Comparison of ENCODE assay signal across 21 cellular contexts in genomic region chr1:54851928-54852524, GRCh38. TPM values are rescaled to one million over a fixed set of nuclear protein-coding genes. Genes with fewer than 3 reads are reported as not detected.
DNase-seq lines count a peak whose midpoint lies in the region; ATAC-seq and TF ChIP-seq lines count a peak whose summit lies in the region.
"Had no signal": no experiment of that assay in that cellular context is flagged by ENCODE, and none has a peak within 500 bp of the region (broad histone marks: within the 10 kb centered on the region; RNA-seq: fewer than 3 reads in every experiment).

No MANE protein-coding gene starts in this region.

- no peaks in the 10 kb centered on the region for H3K9me3 Mint-ChIP-seq in activated CD8-positive, alpha-beta memory T cell treated with anti-CD3 and anti-CD28 coated beads, Interleukin-2, amount 10 ng/mL, durations not matched to agents 7 days and 5 days (ENCODE audit: low read depth)
- H3K9me3 Mint-ChIP-seq: IgD-negative memory B cell had no signal

- no peak overlapping the region for H2AFZ ChIP-seq in mesenchymal stem cell (ENCODE audit: low read depth, low read length)

- peak overlapping the region; percentile 67 for H3K27ac ChIP-seq in mesenchymal stem cell (ENCODE audit: low read length, poor library complexity, severe bottlenecking)
- H3K27ac ChIP-seq in suprapubic skin, result peak overlapping the region; percentile 70
- peak overlapping the region in 2 of 4 donors; percentile 62 to 71 for H3K27ac ChIP-seq in tibial nerve
- H3K27ac ChIP-seq: 22Rv1, BLaER1 had no signal

- peaks cover 40% of the 10 kb centered on the region for H3K36me3 Mint-ChIP-seq in activated CD8-positive, alpha-beta memory T cell treated with anti-CD3 and anti-CD28 coated beads, Interleukin-2, amount 10 ng/mL, durations not matched to agents 7 days and 5 days
- H3K36me3 Mint-ChIP-seq in T-helper 17 cell (ENCODE audit: low read depth), result no peaks in the 10 kb centered on the region

- CTCF ChIA-PET in activated CD8-positive, alpha-beta memory T cell treated with anti-CD3 and anti-CD28 coated beads, Interleukin-2, amount 10 ng/mL, durations not matched to agents 7 days and 5 days (lab: Charles Lee), result no interaction called here

- H3K27me3 Mint-ChIP-seq in activated CD8-positive, alpha-beta memory T cell treated with anti-CD3 and anti-CD28 coated beads, Interleukin-2, amount 10 ng/mL, durations not matched to agents 7 days and 5 days, result no peaks in the 10 kb centered on the region
- H3K27me3 Mint-ChIP-seq in T-helper 17 cell, result no peaks in the 10 kb centered on the region
- H3K27me3 Mint-ChIP-seq: IgD-negative memory B cell had no signal

- no peak overlapping the region for H2BK5ac ChIP-seq in mesenchymal stem cell (ENCODE audit: low read depth, low read length, poor library complexity, severe bottlenecking)

- H3K36me3 ChIP-seq in mesenchymal stem cell (ENCODE audit: control insufficient read depth in 1 of 2, insufficient read depth in 2 of 2, low read depth in 1 of 2, low read length in 2 of 2) (peaks cover 54 to 72% of the 10 kb centered on the region in 2 experiments), suprapubic skin (peaks cover 45% of the 10 kb centered on the region), tibial nerve (peaks cover 0 to 94% (median 0%) of the 10 kb centered on the region in 3 donors)
- H3K36me3 ChIP-seq: BLaER1 had no signal

- WGBS in mesenchymal stem cell, result 95% methylated on average over 16 of the region's 17 CpGs
- 76% methylated on average over 17 of the region's 17 CpGs for WGBS in suprapubic skin
- 74 to 83% methylated on average over 8 to 17 of the region's 17 CpGs for WGBS in tibial nerve, 2 donors

- H3K23ac ChIP-seq in mesenchymal stem cell (ENCODE audit: low read length in 2 of 2), result no peak overlapping the region

- no peak for ATAC-seq in activated CD8-positive, alpha-beta memory T cell treated with anti-CD3 and anti-CD28 coated beads, Interleukin-2, amount 10 ng/mL, durations not matched to agents 7 days and 5 days
- ATAC-seq in T-helper 17 cell, result no peak
- ATAC-seq: CD8-positive, alpha-beta T cell had no signal

- H3K4me3 ChIP-seq in choroid plexus epithelial cell (ENCODE audit: low read depth, low read length), result no peak overlapping the region
- no peak overlapping the region for H3K4me3 ChIP-seq in mesenchymal stem cell (ENCODE audit: insufficient read depth in 1 of 2, low read depth in 1 of 2, low read length in 2 of 2)
- H3K4me3 ChIP-seq in suprapubic skin, result no peak overlapping the region
- no peak overlapping the region for H3K4me3 ChIP-seq in tibial nerve
- H3K4me3 ChIP-seq: BLaER1 had no signal

- H2BK120ac ChIP-seq in mesenchymal stem cell (ENCODE audit: low read depth, low read length), result no peak overlapping the region

- H2BK15ac ChIP-seq in mesenchymal stem cell (ENCODE audit: low read depth, poor library complexity, severe bottlenecking), result no peak overlapping the region

- TF ChIP-seq EP300 in suprapubic skin (IDR thresholded peaks at IDR 0.05) (no peak), tibial nerve (IDR thresholded peaks at IDR 0.05) (no peak)

- peak; percentile 32 for DNase-seq in activated CD8-positive, alpha-beta memory T cell treated with anti-CD3 and anti-CD28 coated beads, Interleukin-2, amount 50 U/mL, for 48 hours
- DNase-seq in activated CD8-positive, alpha-beta memory T cell treated with anti-CD3 and anti-CD28 coated beads, Interleukin-2, amount 10 ng/mL, durations not matched to agents 7 days and 5 days, result no peak
- DNase-seq in choroid plexus epithelial cell (ENCODE audit: low read depth), result peak; percentile 31
- no peak for DNase-seq in mesenchymal stem cell
- peak in 1 of 2 donors; percentile 48 for DNase-seq in suprapubic skin (ENCODE audit: low spot score in 2 of 2)
- no peak for DNase-seq in tibial nerve (ENCODE audit: low spot score in 2 of 2)
- no peak for DNase-seq in T-helper 17 cell
- no peak for DNase-seq in NCI-H2081 treated with DMSO at 0.1 percent for 48 hours (lab: John Stamatoyannopoulos, UW)
- DNase-seq: CD8-positive, alpha-beta T cell; DND-41; H7; NCI-H1105 treated with DMSO at 0.1 percent for 48 hours; NCI-H1694 treated with DMSO at 0.1 percent for 48 hours; NCI-H446; NCI-H748 treated with DMSO at 0.1 percent for 48 hours; OCI-M1; RPMI8226 had no signal

- H4K8ac ChIP-seq in mesenchymal stem cell (ENCODE audit: low read length), result no peak overlapping the region

- H3K27me3 ChIP-seq in mesenchymal stem cell (ENCODE audit: control insufficient read depth in 1 of 2, insufficient read depth in 1 of 2, low read length in 2 of 2) (no peaks in the 10 kb centered on the region), suprapubic skin (no peaks in the 10 kb centered on the region), tibial nerve (no peaks in the 10 kb centered on the region)
- H3K27me3 ChIP-seq: BLaER1 had no signal

- peak overlapping the region; percentile 11 for H2AK5ac ChIP-seq in mesenchymal stem cell (ENCODE audit: low read length, severe bottlenecking)

- peaks cover 25% of the 10 kb centered on the region for H3K79me1 ChIP-seq in mesenchymal stem cell (replicated peaks; ENCODE audit: low read length, poor library complexity, severe bottlenecking)

- no peak overlapping the region for H2BK12ac ChIP-seq in mesenchymal stem cell (ENCODE audit: low read length in 2 of 2)

- TF ChIP-seq CTCF in choroid plexus epithelial cell (conservative IDR thresholded peaks at IDR 0.05; ENCODE audit: low read depth, low read length) (no peak), suprapubic skin (IDR thresholded peaks at IDR 0.05) (no peak), tibial nerve (IDR thresholded peaks at IDR 0.05) (no peak)

- H3K4me1 Mint-ChIP-seq in activated CD8-positive, alpha-beta memory T cell treated with anti-CD3 and anti-CD28 coated beads, Interleukin-2, amount 10 ng/mL, durations not matched to agents 7 days and 5 days, result no peaks in the 10 kb centered on the region
- H3K4me1 Mint-ChIP-seq in T-helper 17 cell, result no peaks in the 10 kb centered on the region
- H3K4me1 Mint-ChIP-seq: IgD-negative memory B cell had no signal

- TF ChIP-seq POLR2A in suprapubic skin (IDR thresholded peaks at IDR 0.05), result no peak
- no peak for TF ChIP-seq POLR2A in tibial nerve (IDR thresholded peaks at IDR 0.05)

- H3K14ac ChIP-seq in mesenchymal stem cell (ENCODE audit: low read length in 2 of 2), result no peak overlapping the region

- no peak overlapping the region for H4K91ac ChIP-seq in mesenchymal stem cell (ENCODE audit: low read length)

- H3K4me3 Mint-ChIP-seq in activated CD8-positive, alpha-beta memory T cell treated with anti-CD3 and anti-CD28 coated beads, Interleukin-2, amount 10 ng/mL, durations not matched to agents 7 days and 5 days, result no peak overlapping the region
- H3K4me3 Mint-ChIP-seq in T-helper 17 cell, result no peak overlapping the region
- H3K4me3 Mint-ChIP-seq: CD8-positive, alpha-beta T cell; IgD-negative memory B cell had no signal

- no peak overlapping the region for H3K9ac ChIP-seq in mesenchymal stem cell (ENCODE audit: low read length)
- H3K9ac ChIP-seq: BLaER1 had no signal

- H3K4me1 ChIP-seq in mesenchymal stem cell (ENCODE audit: control insufficient read depth, insufficient read depth, low read depth, low read length) (peaks cover 56% of the 10 kb centered on the region), suprapubic skin (peaks cover 37% of the 10 kb centered on the region), tibial nerve (peaks cover 0 to 22% (median 4%) of the 10 kb centered on the region in 4 donors)
- H3K4me1 ChIP-seq: BLaER1 had no signal

- H3K9me3 ChIP-seq in mesenchymal stem cell (ENCODE audit: control insufficient read depth, low read length) (no peaks in the 10 kb centered on the region), suprapubic skin (no peaks in the 10 kb centered on the region), tibial nerve (no peaks in the 10 kb centered on the region), T-helper 17 cell (ENCODE audit: control insufficient read depth, low read length, poor library complexity, severe bottlenecking) (no peaks in the 10 kb centered on the region)
- H3K9me3 ChIP-seq: BLaER1 had no signal

- no peak overlapping the region for H3K4me2 ChIP-seq in mesenchymal stem cell (ENCODE audit: low read length, poor library complexity, severe bottlenecking)
- H3K4me2 ChIP-seq: BLaER1 had no signal

- H3K27ac Mint-ChIP-seq in activated CD8-positive, alpha-beta memory T cell treated with anti-CD3 and anti-CD28 coated beads, Interleukin-2, amount 10 ng/mL, durations not matched to agents 7 days and 5 days, result no peak overlapping the region
- no peak overlapping the region for H3K27ac Mint-ChIP-seq in T-helper 17 cell
- H3K27ac Mint-ChIP-seq: CD8-positive, alpha-beta T cell; IgD-negative memory B cell had no signal

- H3K18ac ChIP-seq in mesenchymal stem cell (ENCODE audit: low read depth in 1 of 2, low read length in 2 of 2), result no peak overlapping the region

- no peak overlapping the region for H3K4ac ChIP-seq in mesenchymal stem cell (ENCODE audit: low read depth in 1 of 2, low read length in 2 of 2)

RNA-seq across cellular contexts. Expression of gene DHCR24, which starts 35.0 kb away (rescaled TPM):
- 100 to 1,000 TPM; 121 to 187 TPM for total RNA-seq in activated CD8-positive, alpha-beta memory T cell treated with anti-CD3 and anti-CD28 coated beads, Interleukin-2, amount 10 ng/mL, durations not matched to agents 7 days and 5 days
- polyA plus RNA-seq in mesenchymal stem cell (2013, experiment 1 of 2), result 136 TPM
- 139 TPM for polyA plus RNA-seq in mesenchymal stem cell (2013, experiment 2 of 2)
- total RNA-seq in suprapubic skin, result 100 to 1,000 TPM; 167 to 525 (median 389) TPM
- 100 to 1,000 TPM; 148 to 231 (median 219) TPM for total RNA-seq in tibial nerve
- 1 to 10 TPM; 1.6 to 2.8 TPM for total RNA-seq in T-helper 17 cell

RNA-seq across cellular contexts. Expression of gene TTC22, which starts 50.9 kb away (rescaled TPM):
- total RNA-seq in activated CD8-positive, alpha-beta memory T cell treated with anti-CD3 and anti-CD28 coated beads, Interleukin-2, amount 10 ng/mL, durations not matched to agents 7 days and 5 days, result 10 to 100 TPM in 1 of 2 experiments, 1 to 10 TPM in 1; 9.1 to 17.9 TPM
- polyA plus RNA-seq in mesenchymal stem cell (2013, experiment 1 of 2), result not detected
- polyA plus RNA-seq in mesenchymal stem cell (2013, experiment 2 of 2), result not detected
- total RNA-seq in suprapubic skin (10 to 100 TPM; 37.4 to 64.0 (median 58.0) TPM), tibial nerve (not detected), T-helper 17 cell (10 to 100 TPM; 10.4 to 11.2 TPM)
- total RNA-seq: LHCN-M2 had no signal

Comparison
In these comparisons a context has a peak if more than half of its experiments do, and no peak if none do; other contexts are left out.
1. DNase-seq: peak in activated CD8-positive, alpha-beta memory T cell treated with anti-CD3 and anti-CD28 coated beads, Interleukin-2, amount 50 U/mL, for 48 hours (single experiment) and choroid plexus epithelial cell (single experiment); none in activated CD8-positive, alpha-beta memory T cell treated with anti-CD3 and anti-CD28 coated beads, Interleukin-2, amount 10 ng/mL, durations not matched to agents 7 days and 5 days (single experiment), mesenchymal stem cell (single experiment), tibial nerve (0 of 2), T-helper 17 cell (0 of 3) and NCI-H2081 treated with DMSO at 0.1 percent for 48 hours (single experiment).
2. RNA of gene DHCR24, which starts 35.0 kb away (total RNA-seq): 167 to 525 TPM in suprapubic skin, 148 to 231 TPM in tibial nerve and 121 to 187 TPM in activated CD8-positive, alpha-beta memory T cell treated with anti-CD3 and anti-CD28 coated beads, Interleukin-2, amount 10 ng/mL, durations not matched to agents 7 days and 5 days; 1.6 to 2.8 TPM in T-helper 17 cell; every median in the first group is over 10 times any median in the second.
3. RNA of gene TTC22, which starts 50.9 kb away (total RNA-seq): 37.4 to 64.0 TPM in suprapubic skin, 9.1 to 17.9 TPM in activated CD8-positive, alpha-beta memory T cell treated with anti-CD3 and anti-CD28 coated beads, Interleukin-2, amount 10 ng/mL, durations not matched to agents 7 days and 5 days and 10.4 to 11.2 TPM in T-helper 17 cell; not detected in tibial nerve; every median in the first group is over 10 times any median in the second.